In the genomic region with DNA sequence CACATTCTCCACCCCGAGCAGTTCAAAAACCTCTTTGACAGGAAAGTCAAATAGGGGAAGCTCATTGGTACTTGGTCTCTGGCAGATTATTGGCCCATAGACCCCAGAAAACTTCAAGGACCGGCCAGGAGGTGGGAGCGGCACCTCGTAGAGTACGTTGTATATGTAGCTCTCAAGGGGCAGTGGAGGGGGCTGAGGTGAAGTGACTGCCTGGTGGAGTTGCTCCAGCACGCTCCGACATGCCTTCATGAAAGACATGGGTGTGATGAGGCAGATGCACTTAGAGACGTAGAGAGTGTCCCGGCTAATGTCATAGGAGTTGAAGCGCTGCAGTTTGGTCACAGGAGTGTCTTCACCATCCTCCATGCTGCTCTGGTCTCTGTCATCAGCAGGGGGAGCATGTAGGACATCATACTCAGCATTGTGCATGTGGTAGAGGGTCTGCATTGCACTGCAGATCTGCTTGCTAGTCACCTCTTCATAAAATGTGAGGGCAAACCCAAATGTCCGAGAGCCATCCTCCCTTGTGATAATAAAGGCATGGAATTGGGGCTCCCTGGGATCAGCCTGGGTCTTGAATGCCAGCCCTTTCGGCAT, we compare ENCODE assay signal across 11 cellular contexts.
A peak's percentile ranks its signal among the peaks of the same experiment; 100 is the strongest.
DNase-seq lines count a peak whose midpoint lies in the region; ATAC-seq, FAIRE-seq and TF ChIP-seq lines count a peak whose summit lies in the region.
"Had no signal": no experiment of that assay in that cellular context is flagged by ENCODE, and none has a peak within 500 bp of the region (broad histone marks: within the 10 kb centered on the region; RNA-seq: fewer than 3 reads in every experiment).

No MANE protein-coding gene starts in this region.

- no peaks in the 10 kb centered on the region for H4K20me1 ChIP-seq in HepG2 (ENCODE audit: insufficient read depth, low read length)

- H3K27me3 Mint-ChIP-seq in CD4-positive, alpha-beta memory T cell = no peaks in the 10 kb centered on the region
- H3K27me3 Mint-ChIP-seq in glutamatergic neuron (ENCODE audit: unreplicated experiment) = peaks cover 1% of the 10 kb centered on the region
- H3K27me3 Mint-ChIP-seq: IgD-negative memory B cell had no signal

- CTCF ChIA-PET in CD4-positive, alpha-beta memory T cell (lab: Charles Lee; ENCODE audit: partially characterized antibody) = interaction anchor here (0.8 to 1.4 kb wide), 3 partner anchors 61 to 302 kb away, joined by 3 to 4 read pairs (median 3); partner anchors contain the start of gene DENND5A
- CTCF ChIA-PET in HepG2 (lab: Yijun Ruan, JAX; ENCODE audit: low intra/inter-chr PET ratio, low total read pairs) = no interaction called here

- no peak overlapping the region for H2AFZ ChIP-seq in HepG2 (ENCODE audit: low read length)

- no peaks in the 10 kb centered on the region for H3K9me3 Mint-ChIP-seq in CD4-positive, alpha-beta memory T cell
- H3K9me3 Mint-ChIP-seq in glutamatergic neuron (ENCODE audit: unreplicated experiment) = no peaks in the 10 kb centered on the region
- H3K9me3 Mint-ChIP-seq: IgD-negative memory B cell; stimulated activated effector memory CD8-positive, alpha-beta T cell treated with anti-CD3 and anti-CD28 coated beads, Interleukin-12 subunit alpha, Interleukin-12 subunit beta, amount 100 ng/mL, for 72 hours had no signal

- H3K4me2 ChIP-seq in HepG2 (ENCODE audit: low read depth, low read length) = no peak overlapping the region

- FAIRE-seq in HepG2 (lab: Jason Lieb, UNC) = no peak

- peak; percentile 79 for ATAC-seq in HepG2
- ATAC-seq: stimulated activated effector memory CD8-positive, alpha-beta T cell treated with anti-CD3 and anti-CD28 coated beads, Interleukin-12 subunit alpha, Interleukin-12 subunit beta, amount 100 ng/mL, for 72 hours had no signal

- H3K36me3 Mint-ChIP-seq in CD4-positive, alpha-beta memory T cell = peaks cover 14 to 21% of the 10 kb centered on the region in 2 donors
- no peaks in the 10 kb centered on the region for H3K36me3 Mint-ChIP-seq in glutamatergic neuron (ENCODE audit: unreplicated experiment)
- H3K36me3 Mint-ChIP-seq: stimulated activated effector memory CD8-positive, alpha-beta T cell treated with anti-CD3 and anti-CD28 coated beads, Interleukin-12 subunit alpha, Interleukin-12 subunit beta, amount 100 ng/mL, for 72 hours had no signal

- intact Hi-C loops in CD4-positive, alpha-beta memory T cell (cut with micrococcal nuclease) = loop anchor here (5.0 kb wide), 1 partner anchor 83 kb away; no protein-coding TSS in a partner anchor
- intact Hi-C loops in HepG2 (cut with micrococcal nuclease; ENCODE audit: unreplicated experiment) (loop anchor here (5.0 kb wide), 1 partner anchor 58 kb away; no protein-coding TSS in a partner anchor), uterus (cut with DNase I; ENCODE audit: low total_unique reads) (no loop called here)

- peaks cover 17% of the 10 kb centered on the region for H3K79me2 ChIP-seq in HepG2 (ENCODE audit: insufficient read depth, low read length)

- H3K4me3 Mint-ChIP-seq in CD4-positive, alpha-beta memory T cell = no peak overlapping the region
- no peak overlapping the region for H3K4me3 Mint-ChIP-seq in glutamatergic neuron (ENCODE audit: unreplicated experiment)
- H3K4me3 Mint-ChIP-seq: IgD-negative memory B cell; stimulated activated effector memory CD8-positive, alpha-beta T cell treated with anti-CD3 and anti-CD28 coated beads, Interleukin-12 subunit alpha, Interleukin-12 subunit beta, amount 100 ng/mL, for 72 hours had no signal

- no peaks in the 10 kb centered on the region for H3K36me3 ChIP-seq in CD4-positive, alpha-beta memory T cell (ENCODE audit: insufficient read depth, low read length)
- peaks cover 12 to 34% of the 10 kb centered on the region in 2 experiments for H3K36me3 ChIP-seq in HepG2 (replicated peaks in 1 of 2; ENCODE audit: control insufficient read depth in 1 of 2, insufficient read depth in 2 of 2, low read length in 2 of 2)
- H3K36me3 ChIP-seq in uterus = no peaks in the 10 kb centered on the region

- TF ChIP-seq CTCF in GM13977 (IDR thresholded peaks at IDR 0.05; ENCODE audit: extremely low read depth, insufficient read depth, missing control alignments) = peak; percentile 43
- peak; percentile 58 for TF ChIP-seq CTCF in HepG2 (CRISPR knock-in tag; IDR thresholded peaks at IDR 0.05)
- no peak for TF ChIP-seq CTCF in glutamatergic neuron (IDR thresholded peaks at IDR 0.05; ENCODE audit: partially characterized antibody, unreplicated experiment)
- no peak for TF ChIP-seq CTCF in uterus (IDR thresholded peaks at IDR 0.05)

- TF ChIP-seq RAD21 in HepG2 (CRISPR knock-in tag; IDR thresholded peaks at IDR 0.05) = no peak

- DNase-seq in CD4-positive, alpha-beta memory T cell = peak in 3 of 5 donors; percentile 1 to 10 (median 5)
- DNase-seq in GM13977 (ENCODE audit: low spot score) (no peak), HepG2 (ENCODE audit: low spot score) (peak; percentile 10), NCI-H2081 (lab: John Stamatoyannopoulos, UW) (no peak), DMS 273 (lab: John Stamatoyannopoulos, UW; ENCODE audit: unreplicated experiment) (no peak), glutamatergic neuron (no peak), uterus (no peak)

- in situ Hi-C loops in GM13977 (cut with MboI; ENCODE audit: low pct_unique_long_range_greater_than_20kb, low sequenced_read_pairs, unreplicated experiment) = no loop called here
- in situ Hi-C loops in HepG2 (cut with HindIII; ENCODE audit: extremely low pct_ligation_motif_present, low pct_unique_long_range_greater_than_20kb) = no loop called here

- WGBS in HepG2 (ENCODE audit: low lambda C conversion rate) = 92% methylated on average over 8 of the region's 12 CpGs

- no peak overlapping the region for H3K27ac ChIP-seq in CD4-positive, alpha-beta memory T cell (ENCODE audit: low read depth, low read length)
- H3K27ac ChIP-seq in angular gyrus (ENCODE audit: low read depth, low read length) = peak overlapping the region; percentile 31
- H3K27ac ChIP-seq in HepG2 (ENCODE audit: extremely low read length, insufficient read depth, low read length) = no peak overlapping the region
- no peak overlapping the region for H3K27ac ChIP-seq in uterus

- H3K27ac Mint-ChIP-seq in CD4-positive, alpha-beta memory T cell = peak overlapping the region in 3 of 7 donors; percentile 16 to 47 (median 21)
- no peak overlapping the region for H3K27ac Mint-ChIP-seq in glutamatergic neuron (ENCODE audit: unreplicated experiment)
- H3K27ac Mint-ChIP-seq: IgD-negative memory B cell; stimulated activated effector memory CD8-positive, alpha-beta T cell treated with anti-CD3 and anti-CD28 coated beads, Interleukin-12 subunit alpha, Interleukin-12 subunit beta, amount 100 ng/mL, for 72 hours had no signal

- TF ChIP-seq EP300 in HepG2 (IDR thresholded peaks at IDR 0.05; ENCODE audit: low read depth in 2 of 2, low read length in 2 of 2) (no peak), HepG2 (CRISPR knock-in tag; IDR thresholded peaks at IDR 0.05; ENCODE audit: borderline replicate concordance) (no peak)

- peaks cover 4 to 11% (median 6%) of the 10 kb centered on the region in 4 donors for H3K4me1 Mint-ChIP-seq in CD4-positive, alpha-beta memory T cell
- H3K4me1 Mint-ChIP-seq in glutamatergic neuron (ENCODE audit: low read depth, unreplicated experiment) = no peaks in the 10 kb centered on the region

- no peak overlapping the region for H3K4me3 ChIP-seq in CD4-positive, alpha-beta memory T cell (ENCODE audit: low read length in 2 of 2)
- H3K4me3 ChIP-seq in HepG2 (replicated peaks in 1 of 3; ENCODE audit: insufficient read depth in 1 of 3, low read depth in 2 of 3, low read length in 3 of 3) (no peak overlapping the region), uterus (no peak overlapping the region)
- H3K4me3 ChIP-seq: lung had no signal

- H3K9ac ChIP-seq in HepG2 (ENCODE audit: insufficient read depth, low read depth, low read length) = no peak overlapping the region

- H3K27me3 ChIP-seq in CD4-positive, alpha-beta memory T cell (ENCODE audit: insufficient read depth, low read length) = no peaks in the 10 kb centered on the region
- H3K27me3 ChIP-seq in HepG2 (ENCODE audit: control insufficient read depth in 1 of 2, insufficient read depth in 2 of 2, low read length in 2 of 2) = no peaks in the 10 kb centered on the region
- no peaks in the 10 kb centered on the region for H3K27me3 ChIP-seq in uterus

- peaks cover 7% of the 10 kb centered on the region for H3K4me1 ChIP-seq in CD4-positive, alpha-beta memory T cell (ENCODE audit: insufficient read depth, low read length)
- H3K4me1 ChIP-seq in HepG2 (ENCODE audit: insufficient read depth, low read length) (no peaks in the 10 kb centered on the region), uterus (no peaks in the 10 kb centered on the region)

- POLR2A ChIA-PET in CD4-positive, alpha-beta memory T cell (lab: Charles Lee; ENCODE audit: partially characterized antibody) = interaction anchor here (0.5 to 1.3 kb wide), 4 partner anchors 77 to 256 kb away, joined by 3 to 4 read pairs (median 3); partner anchors contain the start of gene ZNF143
- POLR2A ChIA-PET in HepG2 (lab: Yijun Ruan, JAX) = no interaction called here

- TF ChIP-seq POLR2A in HepG2 (IDR thresholded peaks at IDR 0.05; ENCODE audit: insufficient read depth in 1 of 2, low read depth in 2 of 2, low read length in 2 of 2) (no peak), uterus (IDR thresholded peaks at IDR 0.05) (no peak)

- BruUV-seq in HepG2 (replicated peaks; lab: Mats Ljungman, UMichigan) = no TSS peak

- H3K9me3 ChIP-seq in CD4-positive, alpha-beta memory T cell (ENCODE audit: control insufficient read depth in 1 of 2, low read length in 2 of 2) = no peaks in the 10 kb centered on the region
- H3K9me3 ChIP-seq in HepG2 (ENCODE audit: low read length) = no peaks in the 10 kb centered on the region
- no peaks in the 10 kb centered on the region for H3K9me3 ChIP-seq in uterus

TF ChIP-seq in HepG2, 621 proteins besides CTCF, POLR2A, EP300 and RAD21:
- peak; percentile 66 for TF ChIP-seq RBM22 (optimal IDR thresholded peaks at IDR 0.05; ENCODE audit: low read length)
- TF ChIP-seq ZMYM2 (CRISPR knock-in tag; IDR thresholded peaks at IDR 0.05) = no peak
- peak; percentile 18; the same call in 1 of the 2 replicates for TF ChIP-seq SMC3 (IDR thresholded peaks at IDR 0.05; ENCODE audit: low read length)
- TF ChIP-seq STAG1 (CRISPR knock-in tag; IDR thresholded peaks at IDR 0.05) = peak; percentile 65

Comparison
In these comparisons a context has a peak if more than half of its experiments do, and no peak if none do; other contexts are left out.
1. DNase-seq: peak in CD4-positive, alpha-beta memory T cell (3 of 5) and HepG2 (single experiment); none in GM13977 (single experiment), NCI-H2081 (0 of 2), DMS 273 (single experiment), glutamatergic neuron (single experiment) and uterus (0 of 2).
2. CTCF ChIP-seq: peak in GM13977 (single experiment) and HepG2 (single experiment); none in glutamatergic neuron (single experiment) and uterus (0 of 4).